8 cellular contexts compared by ENCODE assay signal in the genomic region with DNA sequence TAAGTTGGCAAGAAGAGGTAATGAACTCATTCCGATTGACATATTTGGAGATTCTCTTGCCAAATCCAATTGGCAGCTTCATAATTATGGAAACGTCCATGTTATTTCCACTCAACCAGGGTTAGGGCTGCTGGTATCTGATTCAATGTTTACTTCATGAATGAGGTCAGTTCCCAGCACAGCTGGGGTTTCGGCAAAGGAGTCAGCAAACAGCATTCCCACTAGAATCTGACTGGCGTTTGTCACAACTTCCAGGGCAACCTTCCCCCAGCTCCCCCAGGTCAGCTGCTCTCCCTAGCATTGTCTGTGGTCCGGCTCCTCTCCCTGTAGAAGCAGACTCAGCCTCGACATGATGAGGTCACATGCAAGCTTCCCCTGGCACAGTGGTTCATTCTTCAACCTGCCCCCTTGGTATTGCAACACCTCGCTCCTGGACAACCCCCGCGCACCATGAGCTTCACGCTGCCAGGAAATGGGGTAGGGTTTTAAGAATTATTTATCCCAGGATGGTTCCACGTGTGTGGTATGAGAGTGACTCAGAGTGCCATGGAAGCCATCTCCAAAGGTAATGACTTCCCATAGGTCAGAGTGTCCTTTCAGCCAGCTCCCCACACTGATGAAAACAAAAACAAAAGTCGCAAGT.
DNase-seq lines count a peak whose midpoint lies in the region; ATAC-seq, FAIRE-seq and TF ChIP-seq lines count a peak whose summit lies in the region.

No MANE protein-coding gene starts in this region.

- no peaks in the 10 kb centered on the region for H3K79me2 ChIP-seq in H1 (ENCODE audit: control insufficient read depth in 1 of 2, insufficient read depth in 2 of 2, low read length in 2 of 2)

- no peaks in the 10 kb centered on the region for H3K4me1 Mint-ChIP-seq in stimulated activated effector memory CD8-positive, alpha-beta T cell treated with anti-CD3 and anti-CD28 coated beads, Interleukin-12 subunit alpha, Interleukin-12 subunit beta, amount 100 ng/mL, for 72 hours

- no peaks in the 10 kb centered on the region for H3K9me3 ChIP-seq in H1 (ENCODE audit: insufficient read depth in 2 of 2, low read depth in 1 of 2, low read length in 1 of 2)

- H3K9me3 Mint-ChIP-seq in stimulated activated effector memory CD8-positive, alpha-beta T cell treated with anti-CD3 and anti-CD28 coated beads, Interleukin-12 subunit alpha, Interleukin-12 subunit beta, amount 100 ng/mL, for 72 hours = no peaks in the 10 kb centered on the region

- H3K14ac ChIP-seq in H1 (ENCODE audit: insufficient read length) = no peak overlapping the region

- H4K91ac ChIP-seq in H1 (replicated peaks; ENCODE audit: insufficient read length, low read length) = no peak overlapping the region

- no peak overlapping the region for H3K4me3 Mint-ChIP-seq in stimulated activated effector memory CD8-positive, alpha-beta T cell treated with anti-CD3 and anti-CD28 coated beads, Interleukin-12 subunit alpha, Interleukin-12 subunit beta, amount 100 ng/mL, for 72 hours

- no peak for ATAC-seq in stimulated activated effector memory CD8-positive, alpha-beta T cell treated with anti-CD3 and anti-CD28 coated beads, Interleukin-12 subunit alpha, Interleukin-12 subunit beta, amount 100 ng/mL, for 72 hours
- no peak for ATAC-seq in GM21723 (IDR thresholded peaks at IDR 0.05; ENCODE audit: unreplicated experiment)
- ATAC-seq in HG02759 (IDR thresholded peaks at IDR 0.05; ENCODE audit: unreplicated experiment) = no peak

- CTCF ChIA-PET in H1 (lab: Charles Lee; ENCODE audit: partially characterized antibody) = interaction anchor here (0.6 to 1.8 kb wide), 9 partner anchors 9 to 171 kb away, joined by 3 to 7 read pairs (median 3); no protein-coding TSS in a partner anchor

- no peaks in the 10 kb centered on the region for H3K27me3 ChIP-seq in H1 (replicated peaks in 1 of 4; ENCODE audit: control insufficient read depth in 3 of 4, extremely low read depth in 1 of 4, insufficient read depth in 3 of 4, low read length in 3 of 4)

- WGBS in H1 (ENCODE audit: extremely low coverage in 1 of 2, insufficient coverage in 1 of 2, insufficient read length in 1 of 2, insufficient replicate concordance in 2 of 2, low coverage in 1 of 2, low lambda C conversion rate in 2 of 2, missing lambda C conversion rate in 1 of 2), 2 experiments = 87% methylated on average over 12 of the region's 12 CpGs; no CpG with 5 or more reads in 1 of the 2 experiments

- no peak overlapping the region for H4K5ac ChIP-seq in H1 (ENCODE audit: insufficient read length, low read depth, low read length)

- TF ChIP-seq POLR2A in NB4 (IDR thresholded peaks at IDR 0.05; ENCODE audit: extremely low read depth, insufficient read length) = no peak
- TF ChIP-seq POLR2A in H1 (IDR thresholded peaks at IDR 0.05; ENCODE audit: control extremely low read depth in 1 of 2, low read depth in 2 of 2, low read length in 2 of 2) = no peak

- DNase-seq in ACHN (peak; percentile 63), NB4 (ENCODE audit: low read depth) (peak; percentile 84), H1 (ENCODE audit: low read depth in 1 of 2, low spot score in 2 of 2) (no peak), mucosa of gallbladder (ENCODE audit: low spot score) (peak; percentile 74), NCI-H128 (lab: John Stamatoyannopoulos, UW; ENCODE audit: unreplicated experiment) (no peak)
- no peak for DNase-seq in stimulated activated effector memory CD8-positive, alpha-beta T cell treated with anti-CD3 and anti-CD28 coated beads, Interleukin-12 subunit alpha, Interleukin-12 subunit beta, amount 100 ng/mL, for 72 hours (ENCODE audit: low spot score in 2 of 2)

- no peak overlapping the region for H4K8ac ChIP-seq in H1 (ENCODE audit: extremely low read depth, insufficient read depth, low read length)

- H3K4me2 ChIP-seq in H1 (ENCODE audit: insufficient read depth in 1 of 2, low read depth in 2 of 2, low read length in 2 of 2) = no peak overlapping the region

- H3K56ac ChIP-seq in H1 (replicated peaks; ENCODE audit: insufficient read length, low read depth, low read length) = no peak overlapping the region

- TF ChIP-seq EP300 in H1 (IDR thresholded peaks at IDR 0.05; ENCODE audit: borderline replicate concordance in 1 of 2, low read depth in 2 of 2, low read length in 2 of 2) = no peak

- no peak for FAIRE-seq in H1 (lab: Jason Lieb, UNC)

- H3K4me3 ChIP-seq in NB4 (ENCODE audit: low read depth, low read length) (peak overlapping the region; percentile 40), H1 (ENCODE audit: extremely low read depth in 1 of 4, insufficient read depth in 2 of 4, low read depth in 3 of 4, low read length in 4 of 4) (no peak overlapping the region)

- H3K27ac Mint-ChIP-seq in stimulated activated effector memory CD8-positive, alpha-beta T cell treated with anti-CD3 and anti-CD28 coated beads, Interleukin-12 subunit alpha, Interleukin-12 subunit beta, amount 100 ng/mL, for 72 hours = no peak overlapping the region

- H2BK5ac ChIP-seq in H1 (ENCODE audit: low read depth, low read length) = no peak overlapping the region

- H3K4ac ChIP-seq in H1 (replicated peaks; ENCODE audit: insufficient read length, low read depth, low read length) = no peak overlapping the region

- H2AK5ac ChIP-seq in H1 (ENCODE audit: low read depth, low read length) = no peak overlapping the region

- TF ChIP-seq RAD21 in H1 (IDR thresholded peaks at IDR 0.05 in 1 of 2, conservative IDR thresholded peaks at IDR 0.05 in 1 of 2; ENCODE audit: low read depth in 2 of 2, low read length in 2 of 2) = no peak

- H3K23me2 ChIP-seq in H1 (ENCODE audit: low read depth, low read length) = no peaks in the 10 kb centered on the region

- H3K36me3 ChIP-seq in H1 (ENCODE audit: control insufficient read depth in 2 of 4, insufficient read depth in 4 of 4, low read length in 3 of 4) = no peaks in the 10 kb centered on the region

- H2BK15ac ChIP-seq in H1 (ENCODE audit: low read length) = no peak overlapping the region

- no peak for TF ChIP-seq CTCF in NB4 (IDR thresholded peaks at IDR 0.05; ENCODE audit: low read depth, low read length)
- TF ChIP-seq CTCF in H1 (IDR thresholded peaks at IDR 0.05; ENCODE audit: control extremely low read depth in 1 of 3, insufficient read depth in 1 of 3, low read depth in 1 of 3, low read length in 3 of 3) = no peak

- no peak overlapping the region for H3K27ac ChIP-seq in H1 (ENCODE audit: low read depth, low read length)

- no peak overlapping the region for H3K9ac ChIP-seq in H1 (replicated peaks in 1 of 4; ENCODE audit: extremely low read depth in 1 of 4, low read depth in 3 of 4, low read length in 3 of 4)

- no peaks in the 10 kb centered on the region for H3K79me1 ChIP-seq in H1 (ENCODE audit: low read depth, low read length)

- in situ Hi-C loops in ACHN (cut with HindIII; ENCODE audit: low pct_ligation_motif_present, low pct_unique_long_range_greater_than_20kb, low sequenced_read_pairs) = no loop called here

- H4K20me1 ChIP-seq in H1 (replicated peaks in 1 of 2; ENCODE audit: control insufficient read depth in 1 of 2, insufficient read depth in 2 of 2, low read length in 2 of 2) = no peaks in the 10 kb centered on the region

- peaks cover 0 to 8% (median 2%) of the 10 kb centered on the region in 4 experiments; a peak in 3 of 7 replicates for H3K4me1 ChIP-seq in H1 (replicated peaks in 1 of 4; ENCODE audit: control insufficient read depth in 3 of 4, insufficient read depth in 4 of 4, low read length in 3 of 4)

- H3K36me3 Mint-ChIP-seq in stimulated activated effector memory CD8-positive, alpha-beta T cell treated with anti-CD3 and anti-CD28 coated beads, Interleukin-12 subunit alpha, Interleukin-12 subunit beta, amount 100 ng/mL, for 72 hours = no peaks in the 10 kb centered on the region

- H3K23ac ChIP-seq in H1 (ENCODE audit: insufficient read length) = no peak overlapping the region

- H2BK120ac ChIP-seq in H1 (replicated peaks; ENCODE audit: low read depth, low read length) = no peak overlapping the region

- 0 out of 2 replicates have a peak overlapping the region, but pooled peaks have one; percentile 43 for H2BK12ac ChIP-seq in H1 (ENCODE audit: low read depth, low read length)

- H3K18ac ChIP-seq in H1 (ENCODE audit: extremely low read depth, low read length) = no peak overlapping the region

- POLR2A ChIA-PET in H1 (lab: Charles Lee; ENCODE audit: partially characterized antibody) = interaction anchor here (1.7 kb wide), 1 partner anchor 8 kb away, joined by 4 read pairs; no protein-coding TSS in a partner anchor

- peak overlapping the region; percentile 31; the same call in 1 of the 2 replicates for H2AFZ ChIP-seq in H1 (ENCODE audit: low read length)

- H2BK20ac ChIP-seq in H1 (ENCODE audit: low read length) = no peak overlapping the region

TF ChIP-seq in H1, 55 proteins besides CTCF, POLR2A, EP300 and RAD21:
- 0 out of 2 replicates have a peak, but pooled peaks have one; percentile 22 for TF ChIP-seq CEBPB (IDR thresholded peaks at IDR 0.05; ENCODE audit: low read depth, low read length)
- no peak for TF ChIP-seq SRF (IDR thresholded peaks at IDR 0.05; ENCODE audit: low read depth, low read length)

Comparison
In these comparisons a context has a peak if more than half of its experiments do, and no peak if none do; other contexts are left out.
1. DNase-seq: peak in ACHN (single experiment), NB4 (single experiment) and mucosa of gallbladder (single experiment); none in H1 (0 of 2), stimulated activated effector memory CD8-positive, alpha-beta T cell treated with anti-CD3 and anti-CD28 coated beads, Interleukin-12 subunit alpha, Interleukin-12 subunit beta, amount 100 ng/mL, for 72 hours (0 of 2) and NCI-H128 (single experiment).